In the genomic region with DNA sequence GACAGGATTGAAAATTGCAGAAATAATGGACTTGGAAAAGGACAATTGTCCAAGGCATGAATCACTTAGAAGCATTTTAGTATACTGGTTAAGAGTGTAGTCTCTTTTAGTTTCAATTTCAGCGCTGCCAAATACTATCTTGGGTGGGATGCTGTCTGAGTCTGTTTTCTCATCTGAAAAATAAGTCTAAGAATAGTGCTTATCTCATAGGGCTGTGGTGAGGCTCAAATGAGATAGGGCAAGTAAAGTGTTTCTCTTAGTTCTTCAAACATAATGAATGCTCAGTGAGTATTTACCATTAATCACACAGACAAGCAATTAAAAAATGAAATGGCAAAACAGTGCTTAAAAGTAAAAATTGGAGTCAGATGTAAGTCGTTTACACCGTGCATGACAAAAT, we compare ENCODE assay signal across 12 cellular contexts. TPM values are rescaled to one million over a fixed set of nuclear protein-coding genes. Genes with fewer than 3 reads are reported as not detected.
DNase-seq lines count a peak whose midpoint lies in the region; ATAC-seq and TF ChIP-seq lines count a peak whose summit lies in the region.
"Had no signal": no experiment of that assay in that cellular context is flagged by ENCODE, and none has a peak within 500 bp of the region (broad histone marks: within the 10 kb centered on the region; RNA-seq: fewer than 3 reads in every experiment).

No MANE protein-coding gene starts in this region.

- H3K27me3 ChIP-seq in right atrium auricular region: no peaks in the 10 kb centered on the region
- H3K27me3 ChIP-seq in right lobe of liver: no peaks in the 10 kb centered on the region
- H3K27me3 ChIP-seq in uterus: no peaks in the 10 kb centered on the region

- no peaks in the 10 kb centered on the region for H3K36me3 ChIP-seq in right atrium auricular region
- no peaks in the 10 kb centered on the region for H3K36me3 ChIP-seq in right lobe of liver
- no peaks in the 10 kb centered on the region for H3K36me3 ChIP-seq in uterus

- intact Hi-C loops in Right ventricle myocardium superior (cut with DNase I): no loop called here
- intact Hi-C loops in right lobe of liver (cut with DNase I): no loop called here
- intact Hi-C loops in uterus (cut with DNase I; ENCODE audit: low total_unique reads): no loop called here

- 20% methylated on average over 3 of the region's 3 CpGs for WGBS in right lobe of liver (ENCODE audit: insufficient coverage, low coverage, low lambda C conversion rate, missing lambda C conversion rate)

- no peak for DNase-seq in Right ventricle myocardium superior
- DNase-seq in right atrium auricular region (ENCODE audit: low spot score): no peak
- peak; percentile 31 to 49 for DNase-seq in cardiac fibroblast (ENCODE audit: low read depth in 2 of 2)
- DNase-seq in right lobe of liver: no peak
- DNase-seq in uterus: peak in 1 of 2 donors; percentile 21
- DNase-seq in GDM1 (lab: John Stamatoyannopoulos, UW): no peak
- DNase-seq: activated T-cell treated with anti-CD3 and anti-CD28 coated beads, Interleukin-2, amount 50 U/mL, for 4 hours; caudate nucleus; RPMI8226 had no signal

- H3K4me3 ChIP-seq in right atrium auricular region (no peak overlapping the region), cardiac fibroblast (replicated peaks in 1 of 2; ENCODE audit: low read depth in 2 of 2, low read length in 2 of 2) (no peak overlapping the region), right lobe of liver (no peak overlapping the region), uterus (no peak overlapping the region)

- peaks cover 0 to 17% of the 10 kb centered on the region in 2 donors for H3K4me1 ChIP-seq in right atrium auricular region
- H3K4me1 ChIP-seq in right lobe of liver: peaks cover 0 to 12% (median 0%) of the 10 kb centered on the region in 4 donors
- no peaks in the 10 kb centered on the region for H3K4me1 ChIP-seq in uterus

- ATAC-seq in Right ventricle myocardium superior (ENCODE audit: poor library complexity) (peak; percentile 79), right lobe of liver (peak; percentile 30 to 65 (median 63)), GM18861 (IDR thresholded peaks at IDR 0.05; ENCODE audit: unreplicated experiment) (no peak), HG02840 (IDR thresholded peaks at IDR 0.05; ENCODE audit: low FRiP score, unreplicated experiment) (no peak)
- ATAC-seq: activated T-cell treated with anti-CD3 and anti-CD28 coated beads, Interleukin-2, amount 50 U/mL, for 4 hours; HCT116 had no signal

- no peak for TF ChIP-seq CTCF in right atrium auricular region (IDR thresholded peaks at IDR 0.05)
- TF ChIP-seq CTCF in cardiac fibroblast (IDR thresholded peaks at IDR 0.05; ENCODE audit: low read depth, low read length): no peak
- no peak for TF ChIP-seq CTCF in right lobe of liver (IDR thresholded peaks at IDR 0.05)
- TF ChIP-seq CTCF in uterus (IDR thresholded peaks at IDR 0.05): no peak

- H3K9me3 ChIP-seq in right atrium auricular region (no peaks in the 10 kb centered on the region), right lobe of liver (no peaks in the 10 kb centered on the region), uterus (no peaks in the 10 kb centered on the region)

- no peak for TF ChIP-seq POLR2A in right lobe of liver (IDR thresholded peaks at IDR 0.05)
- no peak for TF ChIP-seq POLR2A in uterus (IDR thresholded peaks at IDR 0.05)

- H3K27ac ChIP-seq in right atrium auricular region: peak overlapping the region in 1 of 2 donors; percentile 64
- no peak overlapping the region for H3K27ac ChIP-seq in right lobe of liver
- peak overlapping the region; percentile 66 to 70 for H3K27ac ChIP-seq in uterus

RNA-seq across cellular contexts. Expression of a gene that starts 45.9 kb away (rescaled TPM):
- total RNA-seq in Right ventricle myocardium superior (14.1 TPM), right atrium auricular region (10 to 100 TPM; 21.1 to 25.1 TPM), right lobe of liver (10 to 100 TPM; 10.1 to 16.6 (median 13.1) TPM), uterus (10 to 100 TPM in 3 of 4 donors, 1 to 10 TPM in 1; 1.3 to 41.6 (median 15.1) TPM)

Comparison
In these comparisons a context has a peak if more than half of its experiments do, and no peak if none do; other contexts are left out.
1. ATAC-seq: peak in Right ventricle myocardium superior (single experiment) and right lobe of liver (4 of 4); none in GM18861 (single experiment) and HG02840 (single experiment).
2. DNase-seq: peak in cardiac fibroblast (2 of 2); none in Right ventricle myocardium superior (single experiment), right atrium auricular region (single experiment), right lobe of liver (0 of 3) and GDM1 (single experiment).
3. H3K27ac ChIP-seq: peak in uterus (2 of 2); none in right lobe of liver (0 of 3).